Comparison of ENCODE assay signal across 8 cellular contexts in the genomic region with DNA sequence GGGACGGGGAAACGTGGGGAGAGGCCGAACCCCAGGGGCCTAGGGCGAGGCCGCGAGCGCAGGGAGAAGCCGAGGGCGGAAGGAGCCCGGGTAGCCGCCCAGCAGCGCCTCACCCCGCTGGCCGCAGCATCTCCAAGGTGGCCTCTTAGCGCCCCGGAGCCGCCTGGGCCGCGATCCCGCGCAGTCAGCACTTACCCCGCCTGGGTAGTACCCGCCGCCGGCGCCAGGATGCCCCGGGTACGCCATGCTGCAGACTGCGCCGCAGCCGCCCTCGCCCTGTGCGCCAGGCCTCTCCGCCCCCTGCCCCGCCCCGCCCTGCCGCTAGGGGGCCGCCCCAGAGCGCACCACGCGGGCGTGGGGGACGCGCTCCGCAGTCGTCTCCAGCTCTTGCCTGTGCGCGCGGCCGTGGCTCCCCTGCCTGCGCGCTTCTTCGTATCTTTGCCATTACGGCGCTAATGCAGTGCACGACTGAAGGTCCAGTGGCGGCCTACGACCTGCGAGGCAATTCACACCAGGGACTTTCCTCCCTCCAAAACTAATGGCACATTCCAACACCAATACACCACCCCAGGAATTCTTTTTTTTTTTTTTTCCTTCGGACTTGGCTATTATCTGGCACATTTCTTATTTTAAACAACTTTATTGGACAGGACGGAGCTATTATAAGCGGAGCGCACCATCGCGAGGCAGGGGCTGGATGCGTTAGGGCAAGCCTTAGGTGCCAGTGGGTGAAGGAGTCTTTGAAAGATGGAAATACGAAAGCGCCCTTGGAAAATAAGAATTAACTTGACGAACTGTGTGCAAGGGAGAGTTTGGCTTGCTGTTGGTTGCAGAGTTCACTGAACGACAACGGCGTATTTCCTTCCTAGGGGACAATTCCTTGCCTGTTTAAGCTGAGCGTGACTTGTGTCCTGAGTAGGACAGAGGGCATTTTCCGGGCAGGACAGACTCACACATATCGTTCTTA.
A peak's percentile ranks its signal among the peaks of the same experiment; 100 is the strongest.
DNase-seq lines count a peak whose midpoint lies in the region; ATAC-seq and TF ChIP-seq lines count a peak whose summit lies in the region.

A gene with protein sequence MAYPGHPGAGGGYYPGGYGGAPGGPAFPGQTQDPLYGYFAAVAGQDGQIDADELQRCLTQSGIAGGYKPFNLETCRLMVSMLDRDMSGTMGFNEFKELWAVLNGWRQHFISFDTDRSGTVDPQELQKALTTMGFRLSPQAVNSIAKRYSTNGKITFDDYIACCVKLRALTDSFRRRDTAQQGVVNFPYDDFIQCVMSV (minus strand): TSS at position 258 of the 967 bp plus-strand sequence. CDS start 12 bp downstream, at position 246.

- peak; percentile 84 for TF ChIP-seq POLR2A in GM18951 (IDR thresholded peaks at IDR 0.05; ENCODE audit: extremely low read depth, insufficient read depth, insufficient read length)

- ATAC-seq in HG03175 (IDR thresholded peaks at IDR 0.05; ENCODE audit: unreplicated experiment) = peak; percentile 63

- in situ Hi-C loops in GM18951 (cut with MboI; ENCODE audit: low sequenced_read_pairs, unreplicated experiment) = no loop called here

- DNase-seq in AML-193 (lab: John Stamatoyannopoulos, UW) (peak; percentile 76 to 81), NCI-H345 treated with DMSO at 0.1 percent for 48 hours (lab: John Stamatoyannopoulos, UW; ENCODE audit: unreplicated experiment) (peak; percentile 51), cerebellar cortex (ENCODE audit: low spot score) (peak; percentile 76), kidney glomerular epithelial cell (lab: John Stamatoyannopoulos, UW) (peak; percentile 72)
- DNase-seq in activated CD4-positive, CD25-positive, alpha-beta regulatory T cell treated with anti-CD3 and anti-CD28 coated beads, Interleukin-2, amount 50 U/mL, for 72 hours = peak; percentile 92
- DNase-seq in stimulated activated CD4-positive, alpha-beta T cell treated with anti-CD3 and anti-CD28 coated beads, Interleukin-1b, Interleukin-23, amount 100 ng/mL, for 1 hour (ENCODE audit: low read depth in 2 of 2) = peak; percentile 82 to 83

Comparison
In these comparisons a context has a peak if more than half of its experiments do, and no peak if none do; other contexts are left out.
1. Peak in every context shown above with its lines: DNase-seq and ATAC-seq.